ENCODE assay signal across 8 cellular contexts in genomic region chr5:141618030-141618803, GRCh38. TPM values are rescaled to one million over a fixed set of nuclear protein-coding genes. Genes with fewer than 3 reads are reported as not detected.
A peak's percentile ranks its signal among the peaks of the same experiment; 100 is the strongest.
DNase-seq lines count a peak whose midpoint lies in the region; ATAC-seq, FAIRE-seq and TF ChIP-seq lines count a peak whose summit lies in the region.

No MANE protein-coding gene starts in this region.

- BruUV-seq in endothelial cell of umbilical vein (replicated peaks; lab: Mats Ljungman, UMichigan) = no TSS peak

- no peak for TF ChIP-seq POLR2A in endothelial cell of umbilical vein (IDR thresholded peaks at IDR 0.05; ENCODE audit: low read depth, low read length)

- H2AFZ ChIP-seq in endothelial cell of umbilical vein (ENCODE audit: low read depth, low read length) = peak overlapping the region; percentile 45

- DNase-seq in ACHN = peak; percentile 34
- peak; percentile 41 for DNase-seq in NCI-H226
- peak; percentile 83 for DNase-seq in activated CD8-positive, alpha-beta memory T cell treated with anti-CD3 and anti-CD28 coated beads for 24 hours
- peak; percentile 61 for DNase-seq in endothelial cell of umbilical vein (ENCODE audit: low read depth, low spot score)
- DNase-seq in myocyte (ENCODE audit: low read depth) = peak; percentile 28
- peak; percentile 40 to 70 for DNase-seq in tibial artery

- H3K79me2 ChIP-seq in endothelial cell of umbilical vein (ENCODE audit: control insufficient read depth, insufficient read depth, low read length) = peaks cover 32% of the 10 kb centered on the region

- no peaks in the 10 kb centered on the region for H3K27me3 ChIP-seq in endothelial cell of umbilical vein (ENCODE audit: control insufficient read depth in 2 of 2, insufficient read depth in 2 of 2, low read length in 2 of 2)
- no peaks in the 10 kb centered on the region for H3K27me3 ChIP-seq in tibial artery

- H3K9me3 ChIP-seq in endothelial cell of umbilical vein (replicated peaks; ENCODE audit: control insufficient read depth, insufficient read depth, low read length) (no peaks in the 10 kb centered on the region), tibial artery (no peaks in the 10 kb centered on the region)

- no peaks in the 10 kb centered on the region for H3K9me1 ChIP-seq in endothelial cell of umbilical vein (replicated peaks; ENCODE audit: control insufficient read depth, extremely low read depth, insufficient read depth, low read length)

- H3K4me3 ChIP-seq in endothelial cell of umbilical vein (replicated peaks in 1 of 3; ENCODE audit: insufficient read depth in 1 of 3, low read depth in 1 of 3, low read length in 3 of 3) (peak overlapping the region; percentile 77 to 84 (median 80)), tibial artery (peak overlapping the region; percentile 69 to 97)

- peak overlapping the region; percentile 67 for H3K9ac ChIP-seq in endothelial cell of umbilical vein (replicated peaks; ENCODE audit: extremely low read depth, insufficient read depth, low read length)

- intact Hi-C loops in endothelial cell of umbilical vein (cut with micrococcal nuclease) = no loop called here
- intact Hi-C loops in tibial artery (cut with DNase I; ENCODE audit: low total_unique reads) = no loop called here

- H3K4me1 ChIP-seq in endothelial cell of umbilical vein (ENCODE audit: control insufficient read depth, extremely low read depth, insufficient read depth, low read length) = peaks cover 18% of the 10 kb centered on the region
- peaks cover 0 to 47% (median 18%) of the 10 kb centered on the region in 4 donors for H3K4me1 ChIP-seq in tibial artery

- in situ Hi-C loops in ACHN (cut with HindIII; ENCODE audit: low pct_ligation_motif_present, low pct_unique_long_range_greater_than_20kb, low sequenced_read_pairs) = no loop called here

- H3K27ac ChIP-seq in endothelial cell of umbilical vein (ENCODE audit: insufficient read depth, low read depth, low read length) (peak overlapping the region; percentile 22), tibial artery (peak overlapping the region; percentile 86 to 97)

- FAIRE-seq in endothelial cell of umbilical vein (lab: Jason Lieb, UNC) = no peak

- ATAC-seq in GM18519 (IDR thresholded peaks at IDR 0.05; ENCODE audit: low FRiP score, unreplicated experiment) (peak; percentile 15), HG03025 (IDR thresholded peaks at IDR 0.05; ENCODE audit: low FRiP score, unreplicated experiment) (peak; percentile 19)

- dilution Hi-C loops in endothelial cell of umbilical vein (cut with MboI; ENCODE audit: extremely low pct_ligation_motif_present, low sequenced_read_pairs) = no loop called here

- CTCF ChIA-PET in endothelial cell of umbilical vein (lab: Charles Lee) = interaction anchor here (0.6 to 8.5 kb wide), 25 partner anchors 11 to 268 kb away, joined by 3 to 1019 read pairs (median 4); partner anchors contain the start of genes ARAP3, FCHSD1, HDAC3 and PCDHGA11

- TF ChIP-seq CTCF in endothelial cell of umbilical vein (IDR thresholded peaks at IDR 0.05; ENCODE audit: extremely low read depth in 1 of 2, insufficient read depth in 1 of 2, low read depth in 1 of 2, low read length in 2 of 2) (no peak), tibial artery (IDR thresholded peaks at IDR 0.05) (no peak)

- POLR2A ChIA-PET in endothelial cell of umbilical vein (lab: Charles Lee) = interaction anchor here (0.6 to 2.7 kb wide), 4 partner anchors 16 to 1168 kb away, joined by 6 to 18 read pairs (median 6); partner anchors contain the start of genes HDAC3 and RELL2

- H3K36me3 ChIP-seq in endothelial cell of umbilical vein (ENCODE audit: control insufficient read depth in 2 of 2, extremely low read depth in 1 of 2, insufficient read depth in 2 of 2, low read length in 2 of 2) (peaks cover 2 to 10% of the 10 kb centered on the region in 2 experiments), tibial artery (peaks cover 23 to 30% (median 24%) of the 10 kb centered on the region in 3 donors)

- peaks cover 3% of the 10 kb centered on the region for H4K20me1 ChIP-seq in endothelial cell of umbilical vein (replicated peaks; ENCODE audit: control insufficient read depth, extremely low read depth, insufficient read depth, low read length)

- peak overlapping the region; percentile 90 for H3K4me2 ChIP-seq in endothelial cell of umbilical vein (ENCODE audit: insufficient read depth, low read length)

TF ChIP-seq in endothelial cell of umbilical vein, 7 proteins besides CTCF, POLR2A, EP300 and RAD21:
- TF ChIP-seq FOS (IDR thresholded peaks at IDR 0.05; ENCODE audit: borderline replicate concordance, insufficient read depth, low read length) (no peak), JUN (IDR thresholded peaks at IDR 0.05; ENCODE audit: borderline replicate concordance, insufficient read depth, insufficient read length, low read depth) (no peak), MYC (IDR thresholded peaks at IDR 0.05; ENCODE audit: low read depth, low read length) (no peak), MAX (IDR thresholded peaks at IDR 0.05; ENCODE audit: insufficient read depth, insufficient read length) (no peak), POLR2AphosphoS5 (IDR thresholded peaks at IDR 0.05; ENCODE audit: insufficient read depth, low read depth, low read length) (no peak), EZH2 (IDR thresholded peaks at IDR 0.05; ENCODE audit: borderline replicate concordance, low read depth, low read length, severe bottlenecking) (no peak), GATA2 (IDR thresholded peaks at IDR 0.05; ENCODE audit: insufficient read depth, insufficient read length, low read depth, low read length) (no peak)

RNA-seq across cellular contexts. Expression of gene DIAPH1, which starts 0.6 kb away (rescaled TPM):
- total RNA-seq in endothelial cell of umbilical vein = 103 and 105 TPM in 2 replicates
- polyA plus RNA-seq in endothelial cell of umbilical vein = 59.2 and 68.6 TPM in 2 replicates
- polyA plus RNA-seq in endothelial cell of umbilical vein (2011; cell fraction: cytosol; rRNA removed) = 51.6 and 54.4 TPM in 2 replicates
- polyA plus RNA-seq in endothelial cell of umbilical vein (2011; cell fraction: nucleus; rRNA removed) = 167 and 183 TPM in 2 replicates
- polyA plus RNA-seq in endothelial cell of umbilical vein (2012) = 65.8 and 74.9 TPM in 2 replicates
- polyA minus RNA-seq in endothelial cell of umbilical vein = 135 and 141 TPM in 2 replicates
- 79.2 TPM for polyA minus RNA-seq in endothelial cell of umbilical vein (2011; cell fraction: cytosol; rRNA and poly(A)+ RNA removed)
- polyA minus RNA-seq in endothelial cell of umbilical vein (2011; cell fraction: nucleus; rRNA and poly(A)+ RNA removed) = 114 and 132 TPM in 2 replicates
- 13.2 and 25.4 TPM in 2 replicates for total RNA-seq in myocyte
- polyA plus RNA-seq in myocyte (2012) = 28.5 TPM

RNA-seq across cellular contexts. Expression of gene HDAC3, which starts 18.4 kb away (rescaled TPM):
- total RNA-seq in endothelial cell of umbilical vein (58.5 and 60.2 TPM in 2 replicates), myocyte (38.5 and 40.0 TPM in 2 replicates)
- 74.7 and 75.5 TPM in 2 replicates for polyA plus RNA-seq in endothelial cell of umbilical vein
- 64.0 and 66.6 TPM in 2 replicates for polyA plus RNA-seq in endothelial cell of umbilical vein (2011; cell fraction: cytosol; rRNA removed)
- polyA plus RNA-seq in endothelial cell of umbilical vein (2011; cell fraction: nucleus; rRNA removed) = 164 and 169 TPM in 2 replicates
- 28.3 and 43.8 TPM in 2 replicates for polyA plus RNA-seq in endothelial cell of umbilical vein (2012)
- 83.2 and 85.6 TPM in 2 replicates for polyA minus RNA-seq in endothelial cell of umbilical vein
- polyA minus RNA-seq in endothelial cell of umbilical vein (2011; cell fraction: cytosol; rRNA and poly(A)+ RNA removed) = 32.5 TPM
- 40.8 and 58.4 TPM in 2 replicates for polyA minus RNA-seq in endothelial cell of umbilical vein (2011; cell fraction: nucleus; rRNA and poly(A)+ RNA removed)
- 61.5 TPM for polyA plus RNA-seq in myocyte (2012)

RNA-seq across cellular contexts. Expression of gene RELL2, which starts 18.6 kb away (rescaled TPM):
- total RNA-seq in endothelial cell of umbilical vein (3.1 and 3.6 TPM in 2 replicates), myocyte (2.2 and 3.3 TPM in 2 replicates)
- polyA plus RNA-seq in endothelial cell of umbilical vein = 3.4 and 4.8 TPM in 2 replicates
- polyA plus RNA-seq in endothelial cell of umbilical vein (2011; cell fraction: cytosol; rRNA removed) = 2.7 and 3.4 TPM in 2 replicates
- 14.0 and 16.1 TPM in 2 replicates for polyA plus RNA-seq in endothelial cell of umbilical vein (2011; cell fraction: nucleus; rRNA removed)
- polyA plus RNA-seq in endothelial cell of umbilical vein (2012) = 1.5 and 2.3 TPM in 2 replicates
- polyA minus RNA-seq in endothelial cell of umbilical vein = 0.70 and 1.2 TPM in 2 replicates
- polyA minus RNA-seq in endothelial cell of umbilical vein (2011; cell fraction: cytosol; rRNA and poly(A)+ RNA removed) = 0.51 TPM
- polyA minus RNA-seq in endothelial cell of umbilical vein (2011; cell fraction: nucleus; rRNA and poly(A)+ RNA removed) = 1.0 and 2.7 TPM in 2 replicates
- polyA plus RNA-seq in myocyte (2012) = 3.9 TPM

RNA-seq across cellular contexts. Expression of gene FCHSD1, which starts 33.0 kb away (rescaled TPM):
- total RNA-seq in endothelial cell of umbilical vein (37.0 and 37.1 TPM in 2 replicates), myocyte (2.0 and 7.9 TPM in 2 replicates)
- polyA plus RNA-seq in endothelial cell of umbilical vein = 34.8 and 35.1 TPM in 2 replicates
- 11.9 and 19.6 TPM in 2 replicates for polyA plus RNA-seq in endothelial cell of umbilical vein (2011; cell fraction: cytosol; rRNA removed)
- 319 and 330 TPM in 2 replicates for polyA plus RNA-seq in endothelial cell of umbilical vein (2011; cell fraction: nucleus; rRNA removed)
- polyA plus RNA-seq in endothelial cell of umbilical vein (2012) = 26.0 and 32.5 TPM in 2 replicates
- polyA minus RNA-seq in endothelial cell of umbilical vein = 27.4 and 30.0 TPM in 2 replicates
- polyA minus RNA-seq in endothelial cell of umbilical vein (2011; cell fraction: cytosol; rRNA and poly(A)+ RNA removed) = 1.6 TPM
- polyA minus RNA-seq in endothelial cell of umbilical vein (2011; cell fraction: nucleus; rRNA and poly(A)+ RNA removed) = 49.2 and 52.4 TPM in 2 replicates
- 7.7 TPM for polyA plus RNA-seq in myocyte (2012)

Comparison
In these comparisons a context has a peak if more than half of its experiments do, and no peak if none do; other contexts are left out.
1. Peak in every context shown above with its lines: DNase-seq, ATAC-seq, H3K4me3 ChIP-seq and H3K27ac ChIP-seq.
2. DNase-seq: peak in every context shown above with its lines; median percentile 83 in activated CD8-positive, alpha-beta memory T cell treated with anti-CD3 and anti-CD28 coated beads for 24 hours; 61 in endothelial cell of umbilical vein; 55 in tibial artery; 41 in NCI-H226; 34 in ACHN; 28 in myocyte.